In the genomic region with DNA sequence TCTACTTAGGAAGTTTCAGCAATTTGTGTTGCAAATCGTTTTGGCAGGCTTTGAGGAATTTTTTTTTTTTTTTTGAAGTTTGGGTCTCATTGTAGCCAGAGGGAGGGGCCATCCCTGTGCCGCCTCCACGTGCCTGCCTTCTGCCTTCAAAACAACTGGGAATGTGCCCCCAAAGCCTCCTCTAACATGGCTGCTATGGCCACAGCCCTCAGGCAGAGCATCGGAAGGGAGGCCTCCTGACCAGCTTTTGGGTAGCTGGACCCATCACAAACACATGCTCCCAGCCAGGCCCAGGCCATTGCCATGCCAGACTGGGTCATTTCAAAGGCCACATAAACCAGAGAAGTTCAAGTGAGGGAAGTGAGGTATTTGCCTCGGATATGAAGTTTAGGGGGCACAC, we compare ENCODE assay signal across 1 cellular context.
TF ChIP-seq lines count a peak whose summit lies in the region.

No MANE protein-coding gene starts in this region.

TF ChIP-seq in GM23338, 12 proteins besides CTCF, POLR2A, EP300 and RAD21 (continued from another document):
- TF ChIP-seq POLR2AphosphoS5 (IDR thresholded peaks at IDR 0.05; ENCODE audit: low read depth) (no peak), EZH2phosphoT487 (IDR thresholded peaks at IDR 0.05; ENCODE audit: unreplicated experiment) (no peak)
TF ChIP-seq in GM23338: peak in this region for 0.
